1 cellular context compared by ENCODE assay signal in genomic region chr18:63161032-63161727, GRCh38.
A peak's percentile ranks its signal among the peaks of the same experiment; 100 is the strongest.
TF ChIP-seq lines count a peak whose summit lies in the region.

No MANE protein-coding gene starts in this region.

TF ChIP-seq in GM12878, 131 proteins besides CTCF, POLR2A, EP300 and RAD21 (continued from another document and continues in another):
- TF ChIP-seq, protein P1, sequence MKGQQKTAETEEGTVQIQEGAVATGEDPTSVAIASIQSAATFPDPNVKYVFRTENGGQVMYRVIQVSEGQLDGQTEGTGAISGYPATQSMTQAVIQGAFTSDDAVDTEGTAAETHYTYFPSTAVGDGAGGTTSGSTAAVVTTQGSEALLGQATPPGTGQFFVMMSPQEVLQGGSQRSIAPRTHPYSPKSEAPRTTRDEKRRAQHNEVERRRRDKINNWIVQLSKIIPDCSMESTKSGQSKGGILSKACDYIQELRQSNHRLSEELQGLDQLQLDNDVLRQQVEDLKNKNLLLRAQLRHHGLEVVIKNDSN (IDR thresholded peaks at IDR 0.05; ENCODE audit: borderline replicate concordance, extremely low read length, insufficient read depth, low read depth, low read length), result no peak
- TF ChIP-seq, protein P2, sequence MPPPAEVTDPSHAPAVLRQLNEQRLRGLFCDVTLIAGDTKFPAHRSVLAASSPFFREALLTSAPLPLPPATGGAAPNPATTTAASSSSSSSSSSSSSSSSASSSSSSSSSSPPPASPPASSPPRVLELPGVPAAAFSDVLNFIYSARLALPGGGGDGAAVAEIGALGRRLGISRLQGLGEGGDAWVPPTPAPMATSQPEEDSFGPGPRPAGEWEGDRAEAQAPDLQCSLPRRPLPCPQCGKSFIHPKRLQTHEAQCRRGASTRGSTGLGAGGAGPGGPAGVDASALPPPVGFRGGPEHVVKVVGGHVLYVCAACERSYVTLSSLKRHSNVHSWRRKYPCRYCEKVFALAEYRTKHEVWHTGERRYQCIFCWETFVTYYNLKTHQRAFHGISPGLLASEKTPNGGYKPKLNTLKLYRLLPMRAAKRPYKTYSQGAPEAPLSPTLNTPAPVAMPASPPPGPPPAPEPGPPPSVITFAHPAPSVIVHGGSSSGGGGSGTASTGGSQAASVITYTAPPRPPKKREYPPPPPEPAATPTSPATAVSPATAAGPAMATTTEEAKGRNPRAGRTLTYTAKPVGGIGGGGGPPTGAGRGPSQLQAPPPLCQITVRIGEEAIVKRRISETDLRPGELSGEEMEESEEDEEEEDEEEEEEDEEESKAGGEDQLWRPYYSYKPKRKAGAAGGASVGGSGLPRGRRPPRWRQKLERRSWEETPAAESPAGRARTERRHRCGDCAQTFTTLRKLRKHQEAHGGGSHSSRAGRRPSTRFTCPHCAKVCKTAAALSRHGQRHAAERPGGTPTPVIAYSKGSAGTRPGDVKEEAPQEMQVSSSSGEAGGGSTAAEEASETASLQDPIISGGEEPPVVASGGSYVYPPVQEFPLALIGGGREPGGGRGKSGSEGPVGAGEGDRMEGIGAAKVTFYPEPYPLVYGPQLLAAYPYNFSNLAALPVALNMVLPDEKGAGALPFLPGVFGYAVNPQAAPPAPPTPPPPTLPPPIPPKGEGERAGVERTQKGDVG (CRISPR knock-in tag; IDR thresholded peaks at IDR 0.05), result no peak
- TF ChIP-seq TCF12 (IDR thresholded peaks at IDR 0.05; ENCODE audit: low read depth, low read length), result 0 out of 2 replicates have a peak, but pooled peaks have one; percentile 42
- TF ChIP-seq SUZ12 (IDR thresholded peaks at IDR 0.05; ENCODE audit: unreplicated experiment), result no peak
- peak; percentile 90 for TF ChIP-seq MYB (IDR thresholded peaks at IDR 0.05; ENCODE audit: borderline replicate concordance, low read depth, low read length)
- TF ChIP-seq SMAD1 (IDR thresholded peaks at IDR 0.05; ENCODE audit: low read depth, partially characterized antibody), result peak; percentile 59
- peak; percentile 45; the same call in 1 of the 2 replicates for TF ChIP-seq STAT3 (IDR thresholded peaks at IDR 0.05; ENCODE audit: low read depth, low read length)
- TF ChIP-seq BMI1 (IDR thresholded peaks at IDR 0.05; ENCODE audit: borderline replicate concordance), result no peak
- peak; percentile 84 for TF ChIP-seq JUNB (IDR thresholded peaks at IDR 0.05)
- TF ChIP-seq NFXL1 (IDR thresholded peaks at IDR 0.05; ENCODE audit: borderline replicate concordance), result no peak
- TF ChIP-seq FOXM1 (IDR thresholded peaks at IDR 0.05; ENCODE audit: low read depth, low read length), result no peak
- peak; percentile 85; the same call in 1 of the 2 replicates for TF ChIP-seq ZNF207 (IDR thresholded peaks at IDR 0.05; ENCODE audit: borderline replicate concordance)
- TF ChIP-seq ZBED1 (IDR thresholded peaks at IDR 0.05; ENCODE audit: borderline replicate concordance), result peak; percentile 79; the same call in 1 of the 2 replicates
- TF ChIP-seq CBX3 (IDR thresholded peaks at IDR 0.05; ENCODE audit: borderline replicate concordance, low read depth), result no peak
- TF ChIP-seq BHLHE40 (IDR thresholded peaks at IDR 0.05; ENCODE audit: borderline replicate concordance in 1 of 2, low read depth in 2 of 2, low read length in 1 of 2), result peak in 1 of 2 experiments; percentile 92; a peak in 2 of 4 replicates
- TF ChIP-seq CREB1 (IDR thresholded peaks at IDR 0.05; ENCODE audit: low read depth), result no peak
- TF ChIP-seq NR2C2 (IDR thresholded peaks at IDR 0.05; ENCODE audit: borderline replicate concordance, control insufficient read depth, insufficient read length, low read depth), result no peak
- peak; percentile 72; the same call in 1 of the 2 replicates for TF ChIP-seq MAX (IDR thresholded peaks at IDR 0.05; ENCODE audit: low read depth, low read length)
- no peak for TF ChIP-seq IKZF1 (conservative IDR thresholded peaks at IDR 0.05)
- no peak for TF ChIP-seq DPF2 (IDR thresholded peaks at IDR 0.05)
- no peak for TF ChIP-seq WRNIP1 (IDR thresholded peaks at IDR 0.05; ENCODE audit: borderline replicate concordance, low read depth, low read length)
- TF ChIP-seq ATF7 (IDR thresholded peaks at IDR 0.05; ENCODE audit: low read depth), result peak; percentile 51
- no peak for TF ChIP-seq ZSCAN29 (IDR thresholded peaks at IDR 0.05)
- TF ChIP-seq ZNF24 (IDR thresholded peaks at IDR 0.05), result no peak
- 0 out of 2 replicates have a peak, but pooled peaks have one; percentile 14 for TF ChIP-seq PKNOX1 (IDR thresholded peaks at IDR 0.05)
- TF ChIP-seq ATF2 (IDR thresholded peaks at IDR 0.05; ENCODE audit: low read length), result no peak
- TF ChIP-seq POLR2AphosphoS2 (IDR thresholded peaks at IDR 0.05; ENCODE audit: low read depth, low read length), result 0 out of 2 replicates have a peak, but pooled peaks have one; percentile 26
- no peak for TF ChIP-seq KDM1A (IDR thresholded peaks at IDR 0.05; ENCODE audit: borderline replicate concordance)
- TF ChIP-seq YY1 (IDR thresholded peaks at IDR 0.05; ENCODE audit: low read depth, low read length), result peak; percentile 68; the same call in 1 of the 2 replicates
- TF ChIP-seq MXI1 (IDR thresholded peaks at IDR 0.05; ENCODE audit: low read depth, low read length), result no peak
- TF ChIP-seq MYC (IDR thresholded peaks at IDR 0.05; ENCODE audit: insufficient read depth, insufficient read length, insufficient replicate concordance, low read length, severe bottlenecking), result no peak
- TF ChIP-seq PRDM15 (CRISPR knock-in tag; IDR thresholded peaks at IDR 0.05), result 0 out of 2 replicates have a peak, but pooled peaks have one; percentile 23
- TF ChIP-seq PAX5 (IDR thresholded peaks at IDR 0.05; ENCODE audit: borderline replicate concordance, low read depth, low read length), result peak; percentile 68; the same call in 1 of the 2 replicates
- TF ChIP-seq TCF3 (IDR thresholded peaks at IDR 0.05; ENCODE audit: borderline replicate concordance, insufficient read depth, low read depth, low read length), result 0 out of 2 replicates have a peak, but pooled peaks have one; percentile 38
- TF ChIP-seq, protein P3, sequence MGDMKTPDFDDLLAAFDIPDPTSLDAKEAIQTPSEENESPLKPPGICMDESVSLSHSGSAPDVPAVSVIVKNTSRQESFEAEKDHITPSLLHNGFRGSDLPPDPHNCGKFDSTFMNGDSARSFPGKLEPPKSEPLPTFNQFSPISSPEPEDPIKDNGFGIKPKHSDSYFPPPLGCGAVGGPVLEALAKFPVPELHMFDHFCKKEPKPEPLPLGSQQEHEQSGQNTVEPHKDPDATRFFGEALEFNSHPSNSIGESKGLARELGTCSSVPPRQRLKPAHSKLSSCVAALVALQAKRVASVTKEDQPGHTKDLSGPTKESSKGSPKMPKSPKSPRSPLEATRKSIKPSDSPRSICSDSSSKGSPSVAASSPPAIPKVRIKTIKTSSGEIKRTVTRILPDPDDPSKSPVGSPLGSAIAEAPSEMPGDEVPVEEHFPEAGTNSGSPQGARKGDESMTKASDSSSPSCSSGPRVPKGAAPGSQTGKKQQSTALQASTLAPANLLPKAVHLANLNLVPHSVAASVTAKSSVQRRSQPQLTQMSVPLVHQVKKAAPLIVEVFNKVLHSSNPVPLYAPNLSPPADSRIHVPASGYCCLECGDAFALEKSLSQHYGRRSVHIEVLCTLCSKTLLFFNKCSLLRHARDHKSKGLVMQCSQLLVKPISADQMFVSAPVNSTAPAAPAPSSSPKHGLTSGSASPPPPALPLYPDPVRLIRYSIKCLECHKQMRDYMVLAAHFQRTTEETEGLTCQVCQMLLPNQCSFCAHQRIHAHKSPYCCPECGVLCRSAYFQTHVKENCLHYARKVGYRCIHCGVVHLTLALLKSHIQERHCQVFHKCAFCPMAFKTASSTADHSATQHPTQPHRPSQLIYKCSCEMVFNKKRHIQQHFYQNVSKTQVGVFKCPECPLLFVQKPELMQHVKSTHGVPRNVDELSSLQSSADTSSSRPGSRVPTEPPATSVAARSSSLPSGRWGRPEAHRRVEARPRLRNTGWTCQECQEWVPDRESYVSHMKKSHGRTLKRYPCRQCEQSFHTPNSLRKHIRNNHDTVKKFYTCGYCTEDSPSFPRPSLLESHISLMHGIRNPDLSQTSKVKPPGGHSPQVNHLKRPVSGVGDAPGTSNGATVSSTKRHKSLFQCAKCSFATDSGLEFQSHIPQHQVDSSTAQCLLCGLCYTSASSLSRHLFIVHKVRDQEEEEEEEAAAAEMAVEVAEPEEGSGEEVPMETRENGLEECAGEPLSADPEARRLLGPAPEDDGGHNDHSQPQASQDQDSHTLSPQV (IDR thresholded peaks at IDR 0.05), result no peak
- TF ChIP-seq NFYA (IDR thresholded peaks at IDR 0.05; ENCODE audit: borderline replicate concordance, low read depth, low read length), result no peak
- TF ChIP-seq, protein P4, sequence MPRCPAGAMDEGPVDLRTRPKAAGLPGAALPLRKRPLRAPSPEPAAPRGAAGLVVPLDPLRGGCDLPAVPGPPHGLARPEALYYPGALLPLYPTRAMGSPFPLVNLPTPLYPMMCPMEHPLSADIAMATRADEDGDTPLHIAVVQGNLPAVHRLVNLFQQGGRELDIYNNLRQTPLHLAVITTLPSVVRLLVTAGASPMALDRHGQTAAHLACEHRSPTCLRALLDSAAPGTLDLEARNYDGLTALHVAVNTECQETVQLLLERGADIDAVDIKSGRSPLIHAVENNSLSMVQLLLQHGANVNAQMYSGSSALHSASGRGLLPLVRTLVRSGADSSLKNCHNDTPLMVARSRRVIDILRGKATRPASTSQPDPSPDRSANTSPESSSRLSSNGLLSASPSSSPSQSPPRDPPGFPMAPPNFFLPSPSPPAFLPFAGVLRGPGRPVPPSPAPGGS (IDR thresholded peaks at IDR 0.05; ENCODE audit: borderline replicate concordance, insufficient read depth, low read depth, low read length, poor library complexity, severe bottlenecking), result peak; percentile 67
- TF ChIP-seq IKZF2 (IDR thresholded peaks at IDR 0.05), result no peak
- peak; percentile 79; the same call in 1 of the 2 replicates for TF ChIP-seq MEF2A (IDR thresholded peaks at IDR 0.05; ENCODE audit: insufficient read depth, low read depth, low read length)
- TF ChIP-seq ZNF217 (IDR thresholded peaks at IDR 0.05), result no peak
- TF ChIP-seq ZNF274 (IDR thresholded peaks at IDR 0.05; ENCODE audit: insufficient read depth, insufficient read length), result no peak
- no peak for TF ChIP-seq PML (IDR thresholded peaks at IDR 0.05; ENCODE audit: low read length)
- TF ChIP-seq KAT2A (conservative IDR thresholded peaks at IDR 0.05; ENCODE audit: control insufficient read depth, low read depth, low read length), result no peak
- TF ChIP-seq JUND (IDR thresholded peaks at IDR 0.05; ENCODE audit: low read depth, low read length), result peak; percentile 63; the same call in 1 of the 2 replicates
- no peak for TF ChIP-seq ATF3 (IDR thresholded peaks at IDR 0.05; ENCODE audit: borderline replicate concordance, extremely low read depth, low read depth, low read length)
- no peak for TF ChIP-seq RBBP5 (conservative IDR thresholded peaks at IDR 0.05)
- TF ChIP-seq ESRRA (IDR thresholded peaks at IDR 0.05; ENCODE audit: low read length), result 0 out of 2 replicates have a peak, but pooled peaks have one; percentile 20
- TF ChIP-seq, protein P5, sequence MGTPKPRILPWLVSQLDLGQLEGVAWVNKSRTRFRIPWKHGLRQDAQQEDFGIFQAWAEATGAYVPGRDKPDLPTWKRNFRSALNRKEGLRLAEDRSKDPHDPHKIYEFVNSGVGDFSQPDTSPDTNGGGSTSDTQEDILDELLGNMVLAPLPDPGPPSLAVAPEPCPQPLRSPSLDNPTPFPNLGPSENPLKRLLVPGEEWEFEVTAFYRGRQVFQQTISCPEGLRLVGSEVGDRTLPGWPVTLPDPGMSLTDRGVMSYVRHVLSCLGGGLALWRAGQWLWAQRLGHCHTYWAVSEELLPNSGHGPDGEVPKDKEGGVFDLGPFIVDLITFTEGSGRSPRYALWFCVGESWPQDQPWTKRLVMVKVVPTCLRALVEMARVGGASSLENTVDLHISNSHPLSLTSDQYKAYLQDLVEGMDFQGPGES (IDR thresholded peaks at IDR 0.05), result no peak
